In genomic region chrX:50115973-50116372, GRCh38 we compare ENCODE assay signal across 23 cellular contexts.
DNase-seq lines count a peak whose midpoint lies in the region; ATAC-seq, FAIRE-seq and TF ChIP-seq lines count a peak whose summit lies in the region.
"Had no signal": no experiment of that assay in that cellular context is flagged by ENCODE, and none has a peak within 500 bp of the region (broad histone marks: within the 10 kb centered on the region; RNA-seq: fewer than 3 reads in every experiment).

No MANE protein-coding gene starts in this region.

- intact Hi-C loops in GM12878 (cut with micrococcal nuclease; ENCODE audit: unreplicated experiment) (no loop called here), breast epithelium (cut with DNase I; ENCODE audit: low total_unique reads) (no loop called here)

- RAD21 ChIA-PET in GM12878 (lab: Charles Lee; ENCODE audit: unreplicated experiment): no interaction called here

- no peak overlapping the region for H3K27ac ChIP-seq in GM12878 (ENCODE audit: control insufficient read depth, insufficient read depth)
- no peak overlapping the region for H3K27ac ChIP-seq in breast epithelium
- H3K27ac ChIP-seq: BLaER1 treated with 17β-estradiol and CSF1 and Interleukin-3, amounts not matched to agents 10 nM and 100 nM had no signal

- SMC1A ChIA-PET in GM12878 (lab: Charles Lee; ENCODE audit: uncharacterized antibody, unreplicated experiment): interaction anchor here (2.1 kb wide), 1 partner anchor 15 kb away, joined by 6 read pairs; no protein-coding TSS in a partner anchor

- CTCF ChIA-PET in GM12878 (lab: Yijun Ruan, JAX): no interaction called here

- ATAC-seq in GM12878 (no peak; the same call in 2 of the 3 replicates), HG03469 (IDR thresholded peaks at IDR 0.05; ENCODE audit: unreplicated experiment) (no peak)
- ATAC-seq: CD8-positive, alpha-beta T cell; GM23338; HCT116; HepG2 had no signal

- H3K79me2 ChIP-seq in GM12878 (ENCODE audit: control insufficient read depth, insufficient read depth, low read length): no peaks in the 10 kb centered on the region

- no peak overlapping the region for H3K4me3 ChIP-seq in GM12878
- H3K4me3 ChIP-seq in breast epithelium: no peak overlapping the region
- H3K4me3 ChIP-seq: BLaER1 treated with 17β-estradiol and CSF1 and Interleukin-3, amounts not matched to agents 10 nM and 100 nM; GM23338 had no signal

- no peak overlapping the region for H3K4me3 Mint-ChIP-seq in T-helper 2 cell treated with Interferon-gamma antibody and Interleukin-4, amounts not matched to agents 5 μg/mL and 100 μg/mL, for 36 hours
- H3K4me3 Mint-ChIP-seq: B cell; CD8-positive, alpha-beta T cell; GM23338; HFFc6 had no signal

- no peaks in the 10 kb centered on the region for H3K4me1 Mint-ChIP-seq in T-helper 2 cell treated with Interferon-gamma antibody and Interleukin-4, amounts not matched to agents 5 μg/mL and 100 μg/mL, for 36 hours (ENCODE audit: low read depth)

- H3K27me3 ChIP-seq in GM12878 (replicated peaks in 1 of 2; ENCODE audit: control insufficient read depth in 2 of 2, insufficient read depth in 2 of 2, low read length in 1 of 2) (no peaks in the 10 kb centered on the region), breast epithelium (peaks cover 0 to 16% of the 10 kb centered on the region in 2 donors)

- H3K9me3 Mint-ChIP-seq in T-helper 2 cell treated with Interferon-gamma antibody and Interleukin-4, amounts not matched to agents 5 μg/mL and 100 μg/mL, for 36 hours: no peaks in the 10 kb centered on the region
- H3K9me3 Mint-ChIP-seq: CD8-positive, alpha-beta T cell; GM23338; HFFc6; IgD-negative memory B cell had no signal

- no peak overlapping the region for H3K9ac ChIP-seq in GM12878 (ENCODE audit: control insufficient read depth, insufficient read depth, low read length)
- H3K9ac ChIP-seq: BLaER1 treated with 17β-estradiol and CSF1 and Interleukin-3, amounts not matched to agents 10 nM and 100 nM had no signal

- H3K36me3 Mint-ChIP-seq in T-helper 2 cell treated with Interferon-gamma antibody and Interleukin-4, amounts not matched to agents 5 μg/mL and 100 μg/mL, for 36 hours (ENCODE audit: low read depth): no peaks in the 10 kb centered on the region
- H3K36me3 Mint-ChIP-seq: CD8-positive, alpha-beta T cell; IgD-negative memory B cell had no signal

- POLR2A ChIA-PET in GM12878 (lab: Charles Lee): no interaction called here

- no peaks in the 10 kb centered on the region for H4K20me1 ChIP-seq in GM12878 (ENCODE audit: control insufficient read depth, insufficient read depth)
- H4K20me1 ChIP-seq: BLaER1 treated with 17β-estradiol and CSF1 and Interleukin-3, amounts not matched to agents 10 nM and 100 nM had no signal

- 45% methylated on average over 2 of the region's 2 CpGs for WGBS in GM12878 (ENCODE audit: insufficient coverage, insufficient replicate concordance, low lambda C conversion rate, missing lambda C conversion rate)

- no peaks in the 10 kb centered on the region for H3K9me3 ChIP-seq in GM12878 (replicated peaks; ENCODE audit: control insufficient read depth, insufficient read depth, low read length)
- H3K9me3 ChIP-seq in breast epithelium: no peaks in the 10 kb centered on the region

- no peak for FAIRE-seq in GM12878 (lab: Jason Lieb, UNC)
- FAIRE-seq: GM12891, H54, HepG2 had no signal

- no peak for TF ChIP-seq POLR2A in GM12878 (IDR thresholded peaks at IDR 0.05; ENCODE audit: low read depth, low read length)
- TF ChIP-seq POLR2A in breast epithelium (IDR thresholded peaks at IDR 0.05): no peak

- peaks cover 2% of the 10 kb centered on the region for H3K27me3 Mint-ChIP-seq in T-helper 2 cell treated with Interferon-gamma antibody and Interleukin-4, amounts not matched to agents 5 μg/mL and 100 μg/mL, for 36 hours (ENCODE audit: low read depth)

- no peak for TF ChIP-seq CTCF in GM12878 (IDR thresholded peaks at IDR 0.05 in 2 of 3, conservative IDR thresholded peaks at IDR 0.05 in 1 of 3; ENCODE audit: control insufficient read depth in 2 of 3, extremely low read depth in 1 of 3, insufficient read depth in 1 of 3, low read depth in 3 of 3, low read length in 3 of 3)
- TF ChIP-seq CTCF in breast epithelium (IDR thresholded peaks at IDR 0.05): no peak

- H3K4me2 ChIP-seq in GM12878 (ENCODE audit: control insufficient read depth, insufficient read depth): no peak overlapping the region
- H3K4me2 ChIP-seq: BLaER1 treated with 17β-estradiol and CSF1 and Interleukin-3, amounts not matched to agents 10 nM and 100 nM; GM23338 had no signal

- no TSS peak for BruUV-seq in GM12878 (replicated peaks; lab: Mats Ljungman, UMichigan)

- in situ Hi-C loops in GM12878 (cut with MboI): no loop called here

- H3K4me1 ChIP-seq in GM12878 (ENCODE audit: control insufficient read depth, insufficient read depth, low read length) (no peaks in the 10 kb centered on the region), breast epithelium (no peaks in the 10 kb centered on the region)

- TF ChIP-seq EP300 in GM12878 (IDR thresholded peaks at IDR 0.05; ENCODE audit: borderline replicate concordance in 1 of 2, control insufficient read depth in 1 of 2, low read depth in 2 of 2, low read length in 2 of 2): no peak

- no peak for TF ChIP-seq RAD21 in GM12878 (IDR thresholded peaks at IDR 0.05; ENCODE audit: insufficient read depth, low read depth, low read length)

- no peak overlapping the region for H3K27ac Mint-ChIP-seq in T-helper 2 cell treated with Interferon-gamma antibody and Interleukin-4, amounts not matched to agents 5 μg/mL and 100 μg/mL, for 36 hours
- H3K27ac Mint-ChIP-seq: B cell; CD8-positive, alpha-beta T cell; GM23338; HFFc6; IgD-negative memory B cell had no signal

- H3K36me3 ChIP-seq in GM12878 (ENCODE audit: control insufficient read depth in 2 of 2, insufficient read depth in 2 of 2, low read length in 1 of 2) (no peaks in the 10 kb centered on the region), breast epithelium (no peaks in the 10 kb centered on the region)
- H3K36me3 ChIP-seq: BLaER1 treated with 17β-estradiol and CSF1 and Interleukin-3, amounts not matched to agents 10 nM and 100 nM had no signal

- peak; percentile 11 for DNase-seq in SKM-1 treated with dmso at 0.1 percent for 144 hours (lab: John Stamatoyannopoulos, UW; ENCODE audit: unreplicated experiment)
- no peak for DNase-seq in SKM-1 (lab: John Stamatoyannopoulos, UW; ENCODE audit: unreplicated experiment)
- peak; percentile 0 for DNase-seq in MV-4-11 (lab: John Stamatoyannopoulos, UW)
- no peak for DNase-seq in GM12878 (ENCODE audit: low read depth, low spot score)
- no peak for DNase-seq in T-helper 2 cell treated with Interferon-gamma antibody and Interleukin-4, amounts not matched to agents 5 μg/mL and 100 μg/mL, for 36 hours (ENCODE audit: low spot score)
- DNase-seq in breast epithelium (ENCODE audit: low spot score in 2 of 2): no peak
- DNase-seq in NCI-H2227 treated with DMSO at 0.1 percent for 48 hours (lab: John Stamatoyannopoulos, UW): no peak
- DNase-seq: 8988T; CD8-positive, alpha-beta T cell; DMS 273 treated with DMSO at 0.1 percent for 48 hours; DMS53; DND-41; EL; HFFc6 had no signal

- no peak overlapping the region for H2AFZ ChIP-seq in GM12878 (ENCODE audit: control insufficient read depth, low read depth, low read length)
- H2AFZ ChIP-seq: GM23338 had no signal

TF ChIP-seq in GM12878, 131 proteins besides CTCF, POLR2A, EP300 and RAD21:
- TF ChIP-seq RCOR1 (conservative IDR thresholded peaks at IDR 0.05; ENCODE audit: low read depth, low read length) (no peak), ATF7 (IDR thresholded peaks at IDR 0.05; ENCODE audit: low read depth) (peak; percentile 62; the same call in 1 of the 2 replicates), ZBTB33 (IDR thresholded peaks at IDR 0.05) (no peak), MTA2 (IDR thresholded peaks at IDR 0.05; ENCODE audit: low read depth) (peak; percentile 11; the same call in 1 of the 2 replicates)

Comparison
In these comparisons a context has a peak if more than half of its experiments do, and no peak if none do; other contexts are left out.
1. DNase-seq: peak in SKM-1 treated with dmso at 0.1 percent for 144 hours (single experiment) and MV-4-11 (single experiment); none in SKM-1 (single experiment), GM12878 (single experiment), T-helper 2 cell treated with Interferon-gamma antibody and Interleukin-4, amounts not matched to agents 5 μg/mL and 100 μg/mL, for 36 hours (single experiment), breast epithelium (0 of 2) and NCI-H2227 treated with DMSO at 0.1 percent for 48 hours (single experiment).